ENCODE assay signal across 2 cellular contexts in genomic region chr10:125201108-125201524, GRCh38.
TF ChIP-seq lines count a peak whose summit lies in the region.

No MANE protein-coding gene starts in this region.

TF ChIP-seq in GM23338, 12 proteins besides CTCF, POLR2A, EP300 and RAD21:
- TF ChIP-seq REST (IDR thresholded peaks at IDR 0.05; ENCODE audit: unreplicated experiment) (peak; percentile 12), ZNF331 (CRISPR knock-in tag; IDR thresholded peaks at IDR 0.05; ENCODE audit: low read depth) (no peak), POLR2AphosphoS5 (IDR thresholded peaks at IDR 0.05; ENCODE audit: low read depth) (no peak), ZNF462 (CRISPR knock-in tag; IDR thresholded peaks at IDR 0.05) (no peak)

TF ChIP-seq in IMR-90, 13 proteins besides CTCF, POLR2A, EP300 and RAD21 (continued from another document):
- peak; percentile 22; the same call in 1 of the 2 replicates for TF ChIP-seq BHLHE40 (IDR thresholded peaks at IDR 0.05; ENCODE audit: low read depth, low read length)
- TF ChIP-seq CEBPB (IDR thresholded peaks at IDR 0.05; ENCODE audit: low read depth, low read length) = no peak
- TF ChIP-seq MAZ (IDR thresholded peaks at IDR 0.05; ENCODE audit: borderline replicate concordance, low read depth, low read length) = no peak
